ENCODE assay signal across 39 cellular contexts in genomic region chr14:69789118-69789640, GRCh38. TPM values are rescaled to one million over a fixed set of nuclear protein-coding genes. Genes with fewer than 3 reads are reported as not detected.
"Had no signal": no experiment of that assay in that cellular context is flagged by ENCODE, and none has a peak within 500 bp of the region (broad histone marks: within the 10 kb centered on the region; RNA-seq: fewer than 3 reads in every experiment).

No MANE protein-coding gene starts in this region.

- H3K4me3 ChIP-seq: body of pancreas, breast epithelium, SJSA1 had no signal

- H3K4me3 Mint-ChIP-seq: activated B cell treated with CpG ODN at 0.5 μM for 24 hours; activated CD4-positive, alpha-beta memory T cell treated with anti-CD3 and anti-CD28 coated beads, Interleukin-2, amount 10 ng/mL, durations not matched to agents 7 days and 5 days; activated CD8-positive, alpha-beta memory T cell treated with anti-CD3 and anti-CD28 coated beads, Interleukin-2, amount 10 ng/mL, durations not matched to agents 7 days and 5 days; activated naive CD4-positive, alpha-beta T cell treated with anti-CD3 and anti-CD28 coated beads, Interleukin-2, amount 50 U/mL, for 24 hours; activated naive CD8-positive, alpha-beta T cell treated with anti-CD3 and anti-CD28 coated beads, Interleukin-2, amount 10 ng/mL, durations not matched to agents 7 days and 5 days had no signal

- H3K4me1 Mint-ChIP-seq: activated CD4-positive, alpha-beta memory T cell treated with anti-CD3 and anti-CD28 coated beads, Interleukin-2, amount 10 ng/mL, durations not matched to agents 7 days and 5 days; activated CD8-positive, alpha-beta memory T cell treated with anti-CD3 and anti-CD28 coated beads, Interleukin-2, amount 10 ng/mL, durations not matched to agents 7 days and 5 days; activated naive CD4-positive, alpha-beta T cell treated with anti-CD3 and anti-CD28 coated beads, Interleukin-2, amount 50 U/mL, for 24 hours; activated naive CD8-positive, alpha-beta T cell treated with anti-CD3 and anti-CD28 coated beads, Interleukin-2, amount 10 ng/mL, durations not matched to agents 7 days and 5 days had no signal

- ATAC-seq: activated CD8-positive, alpha-beta memory T cell treated with anti-CD3 and anti-CD28 coated beads, Interleukin-2, amount 10 ng/mL, durations not matched to agents 7 days and 5 days; body of pancreas; PC-3; SK-N-SH treated with all-trans-retinoic acid at 6 μM for 48 hours had no signal

- H3K27ac Mint-ChIP-seq: activated B cell treated with CpG ODN at 0.5 μM for 24 hours; activated CD4-positive, alpha-beta memory T cell treated with anti-CD3 and anti-CD28 coated beads, Interleukin-2, amount 10 ng/mL, durations not matched to agents 7 days and 5 days; activated CD8-positive, alpha-beta memory T cell treated with anti-CD3 and anti-CD28 coated beads, Interleukin-2, amount 10 ng/mL, durations not matched to agents 7 days and 5 days; activated naive CD4-positive, alpha-beta T cell treated with anti-CD3 and anti-CD28 coated beads, Interleukin-2, amount 50 U/mL, for 24 hours; activated naive CD8-positive, alpha-beta T cell treated with anti-CD3 and anti-CD28 coated beads, Interleukin-2, amount 10 ng/mL, durations not matched to agents 7 days and 5 days; activated T-helper 2 cell treated with anti-CD3 and anti-CD28 coated beads, Interferon-gamma antibody, Interleukin-2, Interleukin-4, amounts not matched to agents 10 μg/mL and 5 μg/mL and 100 μg/mL, durations not matched to agents 14 hours and 24 hours and 36 hours had no signal

- H3K9me3 Mint-ChIP-seq: activated B cell treated with CpG ODN at 0.5 μM for 24 hours; activated CD4-positive, alpha-beta memory T cell treated with anti-CD3 and anti-CD28 coated beads, Interleukin-2, amount 10 ng/mL, durations not matched to agents 7 days and 5 days; activated naive CD4-positive, alpha-beta T cell treated with anti-CD3 and anti-CD28 coated beads, Interleukin-2, amount 50 U/mL, for 24 hours; activated naive CD8-positive, alpha-beta T cell treated with anti-CD3 and anti-CD28 coated beads, Interleukin-2, amount 10 ng/mL, durations not matched to agents 7 days and 5 days; activated T-helper 2 cell treated with anti-CD3 and anti-CD28 coated beads, Interferon-gamma antibody, Interleukin-2, Interleukin-4, amounts not matched to agents 10 μg/mL and 5 μg/mL and 100 μg/mL, durations not matched to agents 14 hours and 24 hours and 36 hours had no signal

- H3K27me3 Mint-ChIP-seq: activated B cell treated with CpG ODN at 0.5 μM for 24 hours; activated CD8-positive, alpha-beta memory T cell treated with anti-CD3 and anti-CD28 coated beads, Interleukin-2, amount 10 ng/mL, durations not matched to agents 7 days and 5 days; activated naive CD4-positive, alpha-beta T cell treated with anti-CD3 and anti-CD28 coated beads, Interleukin-2, amount 50 U/mL, for 24 hours; activated naive CD8-positive, alpha-beta T cell treated with anti-CD3 and anti-CD28 coated beads, Interleukin-2, amount 10 ng/mL, durations not matched to agents 7 days and 5 days had no signal

- DNase-seq: activated B cell treated with CpG ODN at 0.5 μM for 24 hours; activated CD4-positive, alpha-beta memory T cell treated with anti-CD3 and anti-CD28 coated beads, Interleukin-2, amount 10 ng/mL, durations not matched to agents 7 days and 5 days; activated CD4-positive, alpha-beta T cell treated with anti-CD3 and anti-CD28 coated beads for 4 hours; activated CD4-positive, alpha-beta T cell treated with anti-CD3 and anti-CD28 coated beads, Interleukin-2, amount 50 U/mL, for 1 hour; activated CD4-positive, CD25-positive, alpha-beta regulatory T cell treated with anti-CD3 and anti-CD28 coated beads, Interleukin-2, amount 50 U/mL, for 72 hours; activated CD8-positive, alpha-beta memory T cell treated with anti-CD3 and anti-CD28 coated beads for 24 hours; activated CD8-positive, alpha-beta memory T cell treated with anti-CD3 and anti-CD28 coated beads, Interleukin-2, amount 10 ng/mL, durations not matched to agents 7 days and 5 days; activated CD8-positive, alpha-beta memory T cell treated with anti-CD3 and anti-CD28 coated beads, Interleukin-2, amount 50 U/mL, for 48 hours; activated gamma-delta T cell; activated naive CD4-positive, alpha-beta T cell treated with Interleukin-2 at 50 U/mL for 16 hours; activated naive CD8-positive, alpha-beta T cell treated with anti-CD3 and anti-CD28 coated beads, Interleukin-2, amount 10 ng/mL, durations not matched to agents 7 days and 5 days; body of pancreas; caudate nucleus; cerebellar nuclear complex; Kasumi-1; KG1; NCI-H1092 treated with DMSO at 0.1 percent for 48 hours; NCI-H1417; NCI-H146; NCI-H187; NCI-H2029 treated with DMSO at 0.1 percent for 48 hours; NCI-H2107; NCI-H2171; NCI-H510A; NCI-H526; NCI-H748 treated with DMSO at 0.1 percent for 48 hours; NK-92 treated with Interleukin-12 subunit alpha and Interleukin-12 subunit beta, amount 100 ng/mL, for 24 hours; PC-3; SHP77 treated with DMSO at 0.1 percent for 48 hours; T-helper 1 cell; T-helper 2 cell; T-helper 9 cell had no signal

- H3K27ac ChIP-seq: body of pancreas, breast epithelium, SJSA1, VCaP had no signal

RNA-seq across cellular contexts. Expression of gene SLC10A1, which starts 7.9 kb away (rescaled TPM):
- total RNA-seq: activated B cell treated with CpG ODN at 0.5 μM for 24 hours; activated CD4-positive, alpha-beta memory T cell treated with anti-CD3 and anti-CD28 coated beads, Interleukin-2, amount 10 ng/mL, durations not matched to agents 7 days and 5 days; activated CD8-positive, alpha-beta memory T cell treated with anti-CD3 and anti-CD28 coated beads, Interleukin-2, amount 10 ng/mL, durations not matched to agents 7 days and 5 days; activated naive CD8-positive, alpha-beta T cell treated with anti-CD3 and anti-CD28 coated beads, Interleukin-2, amount 10 ng/mL, durations not matched to agents 7 days and 5 days; activated T-helper 2 cell treated with anti-CD3 and anti-CD28 coated beads, Interferon-gamma antibody, Interleukin-2, Interleukin-4, amounts not matched to agents 10 μg/mL and 5 μg/mL and 100 μg/mL, durations not matched to agents 14 hours and 24 hours and 36 hours; astrocyte; body of pancreas; breast epithelium; PC-3; SJSA1 had no signal
